In genomic region chr2:219469186-219469724, GRCh38 we compare ENCODE assay signal across 16 cellular contexts. TPM values are rescaled to one million over a fixed set of nuclear protein-coding genes. Genes with fewer than 3 reads are reported as not detected.
DNase-seq lines count a peak whose midpoint lies in the region; ATAC-seq and TF ChIP-seq lines count a peak whose summit lies in the region.
"Had no signal": no experiment of that assay in that cellular context is flagged by ENCODE, and none has a peak within 500 bp of the region (broad histone marks: within the 10 kb centered on the region; RNA-seq: fewer than 3 reads in every experiment).

No MANE protein-coding gene starts in this region.

- H3K4me3 ChIP-seq in GM23248: no peak overlapping the region
- H3K4me3 ChIP-seq in SK-N-SH (ENCODE audit: low read depth in 2 of 2, low read length in 1 of 2): no peak overlapping the region
- H3K4me3 ChIP-seq in fibroblast of mammary gland (ENCODE audit: control insufficient read depth, low read depth, low read length): no peak overlapping the region
- H3K4me3 ChIP-seq in psoas muscle: no peak overlapping the region
- H3K4me3 ChIP-seq: GM12878, hepatocyte had no signal

- H4K20me1 ChIP-seq in GM23248 (ENCODE audit: insufficient read depth) (no peaks in the 10 kb centered on the region), SK-N-SH (ENCODE audit: insufficient read depth) (no peaks in the 10 kb centered on the region)

- TF ChIP-seq RAD21 in SK-N-SH (IDR thresholded peaks at IDR 0.05; ENCODE audit: low read length): no peak

- H2AFZ ChIP-seq in GM23248 (no peak overlapping the region), SK-N-SH (ENCODE audit: low read depth) (no peak overlapping the region)
- H2AFZ ChIP-seq: hepatocyte had no signal

- H3K4me1 ChIP-seq in GM23248 (ENCODE audit: insufficient read depth) (peaks cover 8% of the 10 kb centered on the region), SK-N-SH (ENCODE audit: control insufficient read depth in 1 of 2, insufficient read depth in 2 of 2, low read depth in 1 of 2, low read length in 1 of 2) (peaks cover 12 to 26% of the 10 kb centered on the region in 2 experiments; a peak in 3 of 4 replicates), psoas muscle (no peaks in the 10 kb centered on the region)
- H3K4me1 ChIP-seq: Caco-2 had no signal

- in situ Hi-C loops in GM23248 (cut with MboI): no loop called here

- H3K36me3 ChIP-seq in GM23248 (ENCODE audit: low read depth): no peaks in the 10 kb centered on the region
- peaks cover 16 to 64% of the 10 kb centered on the region in 2 experiments for H3K36me3 ChIP-seq in SK-N-SH (replicated peaks in 1 of 2; ENCODE audit: control insufficient read depth in 1 of 2, insufficient read depth in 2 of 2, low read length in 1 of 2)
- H3K36me3 ChIP-seq in psoas muscle (ENCODE audit: insufficient read depth in 1 of 2, low read depth in 1 of 2): peaks cover 0 to 98% of the 10 kb centered on the region in 2 donors

- intact Hi-C loops in psoas muscle (cut with DNase I): loop anchor here in 1 of 2 donors (5.0 kb wide), 1 partner anchor 53 kb away; no protein-coding TSS in a partner anchor

- ATAC-seq in psoas muscle (peak; percentile 30 to 65 (median 48)), GM21360 (IDR thresholded peaks at IDR 0.05; ENCODE audit: unreplicated experiment) (no peak)
- ATAC-seq: GM12878 had no signal

- H3K9me2 ChIP-seq in GM23248 (ENCODE audit: insufficient read depth) (no peaks in the 10 kb centered on the region), SK-N-SH (no peaks in the 10 kb centered on the region)

- H3K27me3 ChIP-seq in GM23248 (replicated peaks; ENCODE audit: insufficient read depth) (no peaks in the 10 kb centered on the region), SK-N-SH (ENCODE audit: insufficient read depth) (no peaks in the 10 kb centered on the region), psoas muscle (ENCODE audit: insufficient read depth in 3 of 3, low read length in 2 of 3) (no peaks in the 10 kb centered on the region)
- H3K27me3 ChIP-seq: hepatocyte had no signal

- TF ChIP-seq EP300 in SK-N-SH (IDR thresholded peaks at IDR 0.05; ENCODE audit: borderline replicate concordance in 1 of 2, low read depth in 1 of 2, low read length in 1 of 2): no peak; a peak in 1 of 4 replicates

- CTCF ChIA-PET in SK-N-SH (lab: Yijun Ruan, JAX): interaction anchor here (1.2 to 56.4 kb wide), 4 partner anchors 12 to 66 kb away, joined by 5 to 2824 read pairs (median 88); partner anchors contain the start of genes ASIC4, CHPF, GMPPA and TMEM198

- H3F3A ChIP-seq in GM23248 (ENCODE audit: insufficient read depth): no peaks in the 10 kb centered on the region
- no peaks in the 10 kb centered on the region for H3F3A ChIP-seq in SK-N-SH (replicated peaks; ENCODE audit: insufficient read depth)

- H3K4me2 ChIP-seq in GM23248 (ENCODE audit: unreplicated experiment) (no peak overlapping the region), SK-N-SH (peak overlapping the region; percentile 38; the same call in 1 of the 2 replicates)
- H3K4me2 ChIP-seq: hepatocyte had no signal

- H3K27ac ChIP-seq in GM23248 (no peak overlapping the region), SK-N-SH (ENCODE audit: low read depth in 2 of 2, low read length in 1 of 2) (peak overlapping the region in 1 of 2 experiments; percentile 41; a peak in 2 of 4 replicates), psoas muscle (peak overlapping the region; percentile 5)
- H3K27ac ChIP-seq: hepatocyte had no signal

- POLR2A ChIA-PET in SK-N-SH (lab: Yijun Ruan, JAX): no interaction called here

- H3K79me2 ChIP-seq in GM23248 (ENCODE audit: insufficient read depth) (no peaks in the 10 kb centered on the region), SK-N-SH (ENCODE audit: insufficient read depth) (no peaks in the 10 kb centered on the region)
- H3K79me2 ChIP-seq: hepatocyte had no signal

- H3K9me3 ChIP-seq in GM23248 (ENCODE audit: low read depth) (no peaks in the 10 kb centered on the region), SK-N-SH (no peaks in the 10 kb centered on the region), psoas muscle (no peaks in the 10 kb centered on the region)
- H3K9me3 ChIP-seq: Caco-2 had no signal

- no peak for TF ChIP-seq CTCF in SK-N-SH (IDR thresholded peaks at IDR 0.05)
- no peak for TF ChIP-seq CTCF in fibroblast of mammary gland (conservative IDR thresholded peaks at IDR 0.05; ENCODE audit: control insufficient read depth, insufficient read depth, low read depth, low read length)
- no peak for TF ChIP-seq CTCF in psoas muscle (IDR thresholded peaks at IDR 0.05)
- TF ChIP-seq CTCF in GM20000 (IDR thresholded peaks at IDR 0.05; ENCODE audit: extremely low read depth, missing control alignments): no peak

- 72 to 75% methylated on average over 15 to 16 of the region's 16 CpGs for WGBS in GM23248 (ENCODE audit: low coverage in 1 of 2, low lambda C conversion rate in 2 of 2, missing lambda C conversion rate in 2 of 2), 2 experiments
- 93% methylated on average over 5 of the region's 16 CpGs for WGBS in SK-N-SH (ENCODE audit: low lambda C conversion rate)
- WGBS in psoas muscle, 3 donors: 83 to 85% (median 84%) methylated on average over 15 to 16 of the region's 16 CpGs

- DNase-seq in GM23248: peak; percentile 91
- no peak for DNase-seq in SK-N-SH
- DNase-seq in fibroblast of mammary gland (ENCODE audit: low read depth): peak; percentile 74
- no peak for DNase-seq in psoas muscle
- no peak for DNase-seq in GM20000 (ENCODE audit: low spot score)
- no peak for DNase-seq in NCI-H1092 treated with DMSO at 0.1 percent for 48 hours (lab: John Stamatoyannopoulos, UW)
- no peak for DNase-seq in DMS79 treated with DMSO at 0.1 percent for 48 hours (lab: John Stamatoyannopoulos, UW)
- DNase-seq: activated CD4-positive, CD25-positive, alpha-beta regulatory T cell; Caco-2; midbrain; NCI-H2081; retina had no signal

- H3K9ac ChIP-seq in GM23248: no peak overlapping the region
- no peak overlapping the region for H3K9ac ChIP-seq in SK-N-SH

TF ChIP-seq in SK-N-SH, 30 proteins besides CTCF, POLR2A, EP300 and RAD21:
- TF ChIP-seq TCF12 (IDR thresholded peaks at IDR 0.05) (peak; percentile 39; the same call in 1 of the 2 replicates), TAF1 (IDR thresholded peaks at IDR 0.05; ENCODE audit: borderline replicate concordance, low read depth, low read length) (0 out of 2 replicates have a peak, but pooled peaks have one; percentile 22), FOSL2 (IDR thresholded peaks at IDR 0.05; ENCODE audit: borderline replicate concordance, low read depth) (peak; percentile 78; the same call in 1 of the 2 replicates), PBX3 (IDR thresholded peaks at IDR 0.05) (0 out of 2 replicates have a peak, but pooled peaks have one; percentile 21), GATA2 (CRISPR knock-in tag; IDR thresholded peaks at IDR 0.05) (no peak), JUND (IDR thresholded peaks at IDR 0.05) (peak; percentile 60; the same call in 1 of the 2 replicates), MEF2A (IDR thresholded peaks at IDR 0.05; ENCODE audit: borderline replicate concordance, low read depth) (no peak)
TF ChIP-seq in SK-N-SH: peak in this region for 5.

RNA-seq across cellular contexts. Expression of gene GMPPA, which starts 29.4 kb away (rescaled TPM):
- 60.6 and 72.2 TPM in 2 replicates for total RNA-seq in GM23248 (2014; rRNA removed; shearing (Covaris generic))
- polyA plus RNA-seq in GM23248 (2016; fragmentation: Nextera tagmentation; extraction: Ambion mirVana) (64.4 and 65.6 TPM in 2 replicates), SK-N-SH (2012; rRNA removed) (61.3 and 75.1 TPM in 2 replicates), psoas muscle (10 to 100 TPM; 20.0 to 33.8 (median 26.9) TPM)
- 27.7 and 39.9 TPM in 2 replicates for polyA plus RNA-seq in SK-N-SH (2012; cell fraction: cytosol; rRNA removed)
- polyA plus RNA-seq in SK-N-SH (2012; cell fraction: nucleus; rRNA removed): 157 and 170 TPM in 2 replicates
- 10 to 100 TPM; 14.4 to 23.4 (median 18.2) TPM for total RNA-seq in psoas muscle

RNA-seq across cellular contexts. Expression of gene SPEG, which starts 34.6 kb away (rescaled TPM):
- total RNA-seq in GM23248 (2014; rRNA removed; shearing (Covaris generic)): 26.5 and 32.1 TPM in 2 replicates
- polyA plus RNA-seq in GM23248 (2016; fragmentation: Nextera tagmentation; extraction: Ambion mirVana): 6.8 and 9.4 TPM in 2 replicates
- 98.3 and 107 TPM in 2 replicates for polyA plus RNA-seq in SK-N-SH (2012; rRNA removed)
- polyA plus RNA-seq in SK-N-SH (2012; cell fraction: cytosol; rRNA removed): 27.8 and 36.3 TPM in 2 replicates
- polyA plus RNA-seq in SK-N-SH (2012; cell fraction: nucleus; rRNA removed): 717 and 872 TPM in 2 replicates
- total RNA-seq in psoas muscle: 100 to 1,000 TPM; 239 to 419 (median 304) TPM
- 100 to 1,000 TPM in 2 of 3 donors, 10 to 100 TPM in 1; 34.8 to 190 (median 133) TPM for polyA plus RNA-seq in psoas muscle
- total RNA-seq: activated T-helper 2 cell treated with anti-CD3 and anti-CD28 coated beads, Interferon-gamma antibody, Interleukin-2, Interleukin-4, amounts not matched to agents 10 μg/mL and 5 μg/mL and 100 μg/mL, durations not matched to agents 14 hours and 24 hours and 36 hours had no signal

RNA-seq across cellular contexts. Expression of gene ASIC4, which starts 45.0 kb away (rescaled TPM):
- 0.13 and 0.43 TPM in 2 replicates for total RNA-seq in GM23248 (2014; rRNA removed; shearing (Covaris generic))
- polyA plus RNA-seq in GM23248 (2016; fragmentation: Nextera tagmentation; extraction: Ambion mirVana): not detected in 2 replicates
- 0.05 and 0.10 TPM in 2 replicates for polyA plus RNA-seq in SK-N-SH (2012; rRNA removed)
- 0.04 and 0.30 TPM in 2 replicates for polyA plus RNA-seq in SK-N-SH (2012; cell fraction: cytosol; rRNA removed)
- 0.79 and 1.00 TPM in 2 replicates for polyA plus RNA-seq in SK-N-SH (2012; cell fraction: nucleus; rRNA removed)
- total RNA-seq in psoas muscle: under 1 TPM in 2 of 4 donors, not detected in 2; 0.30 to 0.34 TPM
- polyA plus RNA-seq in psoas muscle: under 1 TPM in 2 of 3 donors, not detected in 1; 0.03 to 0.23 TPM
- total RNA-seq: activated T-helper 2 cell treated with anti-CD3 and anti-CD28 coated beads, Interferon-gamma antibody, Interleukin-2, Interleukin-4, amounts not matched to agents 10 μg/mL and 5 μg/mL and 100 μg/mL, durations not matched to agents 14 hours and 24 hours and 36 hours; GM12878; hepatocyte had no signal
- polyA plus RNA-seq: hepatocyte had no signal

RNA-seq across cellular contexts. Expression of gene DES, which starts 51.1 kb away (rescaled TPM):
- 0.51 and 2.7 TPM in 2 replicates for total RNA-seq in GM23248 (2014; rRNA removed; shearing (Covaris generic))
- polyA plus RNA-seq in GM23248 (2016; fragmentation: Nextera tagmentation; extraction: Ambion mirVana) (0.75 and 1.1 TPM in 2 replicates), SK-N-SH (2012; rRNA removed) (0.21 and 0.28 TPM in 2 replicates), psoas muscle (over 10,000 TPM in 2 of 3 donors, 1,000 to 10,000 TPM in 1; 8,143 to 13,925 (median 13,727) TPM)
- 0.18 and 0.20 TPM in 2 replicates for polyA plus RNA-seq in SK-N-SH (2012; cell fraction: cytosol; rRNA removed)
- polyA plus RNA-seq in SK-N-SH (2012; cell fraction: nucleus; rRNA removed): 0.07 and 0.26 TPM in 2 replicates
- over 10,000 TPM; 12,653 to 14,820 (median 13,821) TPM for total RNA-seq in psoas muscle
- total RNA-seq: activated T-helper 2 cell treated with anti-CD3 and anti-CD28 coated beads, Interferon-gamma antibody, Interleukin-2, Interleukin-4, amounts not matched to agents 10 μg/mL and 5 μg/mL and 100 μg/mL, durations not matched to agents 14 hours and 24 hours and 36 hours; Caco-2 had no signal
- polyA plus RNA-seq: GM12878 had no signal

Comparison
In these comparisons a context has a peak if more than half of its experiments do, and no peak if none do; other contexts are left out.
1. DNase-seq: peak in GM23248 (single experiment) and fibroblast of mammary gland (single experiment); none in SK-N-SH (single experiment), psoas muscle (0 of 2), GM20000 (single experiment), NCI-H1092 treated with DMSO at 0.1 percent for 48 hours (single experiment) and DMS79 treated with DMSO at 0.1 percent for 48 hours (single experiment).